ENCODE assay signal across 21 cellular contexts in genomic region chr4:4868506-4869379, GRCh38. TPM values are rescaled to one million over a fixed set of nuclear protein-coding genes. Genes with fewer than 3 reads are reported as not detected.
A peak's percentile ranks its signal among the peaks of the same experiment; 100 is the strongest.
DNase-seq lines count a peak whose midpoint lies in the region; ATAC-seq, FAIRE-seq and TF ChIP-seq lines count a peak whose summit lies in the region.
"Had no signal": no experiment of that assay in that cellular context is flagged by ENCODE, and none has a peak within 500 bp of the region (broad histone marks: within the 10 kb centered on the region; RNA-seq: fewer than 3 reads in every experiment).

No MANE protein-coding gene starts in this region.

- H3K23ac ChIP-seq in H1 (ENCODE audit: insufficient read length), result no peak overlapping the region

- no peak overlapping the region for H3K27ac Mint-ChIP-seq in natural killer cell
- H3K27ac Mint-ChIP-seq in natural killer cell treated with Interleukin-12 subunit alpha and Interleukin-12 subunit beta and Interleukin-15 and Interleukin-18, amount 100 ng/mL, for 72 hours, result no peak overlapping the region
- no peak overlapping the region for H3K27ac Mint-ChIP-seq in nephron progenitor cell
- H3K27ac Mint-ChIP-seq in type B pancreatic cell, result no peak overlapping the region
- H3K27ac Mint-ChIP-seq: CD4-positive, alpha-beta memory T cell had no signal

- TF ChIP-seq EP300 in H1 (IDR thresholded peaks at IDR 0.05; ENCODE audit: borderline replicate concordance in 1 of 2, low read depth in 2 of 2, low read length in 2 of 2) (no peak), suprapubic skin (IDR thresholded peaks at IDR 0.05) (no peak)

- H3K4me3 Mint-ChIP-seq in natural killer cell, result peak overlapping the region; percentile 52
- no peak overlapping the region for H3K4me3 Mint-ChIP-seq in natural killer cell treated with Interleukin-12 subunit alpha and Interleukin-12 subunit beta and Interleukin-15 and Interleukin-18, amount 100 ng/mL, for 72 hours
- H3K4me3 Mint-ChIP-seq in nephron progenitor cell, result peak overlapping the region; percentile 68
- H3K4me3 Mint-ChIP-seq in type B pancreatic cell, result peak overlapping the region; percentile 71
- H3K4me3 Mint-ChIP-seq: CD4-positive, alpha-beta memory T cell had no signal

- TF ChIP-seq POLR2A in H1 (IDR thresholded peaks at IDR 0.05; ENCODE audit: control extremely low read depth in 1 of 2, low read depth in 2 of 2, low read length in 2 of 2) (no peak), suprapubic skin (IDR thresholded peaks at IDR 0.05) (no peak)

- H3K27ac ChIP-seq in H1 (ENCODE audit: low read depth, low read length) (no peak overlapping the region), suprapubic skin (no peak overlapping the region), RWPE1 (no peak overlapping the region)

- TF ChIP-seq CTCF in natural killer cell (IDR thresholded peaks at IDR 0.05) (no peak), H1 (IDR thresholded peaks at IDR 0.05; ENCODE audit: control extremely low read depth in 1 of 3, insufficient read depth in 1 of 3, low read depth in 1 of 3, low read length in 3 of 3) (no peak), nephron progenitor cell (IDR thresholded peaks at IDR 0.05) (no peak), type B pancreatic cell (conservative IDR thresholded peaks at IDR 0.05) (no peak), suprapubic skin (IDR thresholded peaks at IDR 0.05) (no peak), RWPE1 (conservative IDR thresholded peaks at IDR 0.05; ENCODE audit: low read depth) (no peak)

- no peaks in the 10 kb centered on the region for H3K36me3 Mint-ChIP-seq in natural killer cell
- no peaks in the 10 kb centered on the region for H3K36me3 Mint-ChIP-seq in natural killer cell treated with Interleukin-12 subunit alpha and Interleukin-12 subunit beta and Interleukin-15 and Interleukin-18, amount 100 ng/mL, for 72 hours
- H3K36me3 Mint-ChIP-seq in nephron progenitor cell (ENCODE audit: low read depth), result peaks cover 10% of the 10 kb centered on the region
- peaks cover 7% of the 10 kb centered on the region for H3K36me3 Mint-ChIP-seq in type B pancreatic cell
- H3K36me3 Mint-ChIP-seq: CD4-positive, alpha-beta memory T cell had no signal

- H3K18ac ChIP-seq in H1 (ENCODE audit: extremely low read depth, low read length), result no peak overlapping the region

- H2AFZ ChIP-seq in H1 (ENCODE audit: low read length), result no peak overlapping the region

- ATAC-seq in natural killer cell, result no peak
- ATAC-seq in natural killer cell treated with Interleukin-12 subunit alpha and Interleukin-12 subunit beta and Interleukin-15 and Interleukin-18, amount 100 ng/mL, for 72 hours, result no peak

- H2AK5ac ChIP-seq in H1 (ENCODE audit: low read depth, low read length), result 0 out of 2 replicates have a peak overlapping the region, but pooled peaks have one; percentile 58

- no peak overlapping the region; a peak in 1 of 4 replicates for H3K4me2 ChIP-seq in H1 (ENCODE audit: insufficient read depth in 1 of 2, low read depth in 2 of 2, low read length in 2 of 2)

- no peak overlapping the region for H2BK12ac ChIP-seq in H1 (ENCODE audit: low read depth, low read length)

- no peaks in the 10 kb centered on the region for H3K79me2 ChIP-seq in H1 (ENCODE audit: control insufficient read depth in 1 of 2, insufficient read depth in 2 of 2, low read length in 2 of 2)

- CTCF ChIA-PET in H1 (lab: Charles Lee; ENCODE audit: partially characterized antibody) (interaction anchor here (1.2 to 1.6 kb wide), 5 partner anchors 8 to 193 kb away, joined by 3 to 4 read pairs (median 3); no protein-coding TSS in a partner anchor), RWPE1 (lab: Yijun Ruan, JAX) (no interaction called here)

- DNase-seq in natural killer cell (no peak), H1 (ENCODE audit: low read depth in 1 of 2, low spot score in 2 of 2) (no peak), nephron progenitor cell (no peak), type B pancreatic cell (ENCODE audit: extremely low spot score, unreplicated experiment) (no peak), NCI-H1694 treated with DMSO at 0.1 percent for 48 hours (lab: John Stamatoyannopoulos, UW) (no peak), suprapubic skin (ENCODE audit: low spot score in 2 of 2) (no peak), RWPE1 (ENCODE audit: low spot score) (no peak)
- DNase-seq in natural killer cell treated with Interleukin-12 subunit alpha and Interleukin-12 subunit beta and Interleukin-15 and Interleukin-18, amount 100 ng/mL, for 72 hours (ENCODE audit: low spot score), result no peak
- DNase-seq: ACHN; CD4-positive, alpha-beta memory T cell; DMS79 treated with DMSO at 0.1 percent for 48 hours; GF-D8; GOT3; MG63; NCI-H1092 treated with DMSO at 0.1 percent for 48 hours; NCI-H187 treated with DMSO at 0.1 percent for 48 hours; NCI-H2171 treated with DMSO at 0.1 percent for 48 hours; NCI-H510A; SHP77 treated with DMSO at 0.1 percent for 48 hours had no signal

- H4K91ac ChIP-seq in H1 (replicated peaks; ENCODE audit: insufficient read length, low read length), result no peak overlapping the region

- H4K8ac ChIP-seq in H1 (ENCODE audit: extremely low read depth, insufficient read depth, low read length), result no peak overlapping the region

- H2BK120ac ChIP-seq in H1 (replicated peaks; ENCODE audit: low read depth, low read length), result no peak overlapping the region

- H3K14ac ChIP-seq in H1 (ENCODE audit: insufficient read length), result no peak overlapping the region

- H4K20me1 ChIP-seq in H1 (replicated peaks in 1 of 2; ENCODE audit: control insufficient read depth in 1 of 2, insufficient read depth in 2 of 2, low read length in 2 of 2), result peaks cover 28 to 56% of the 10 kb centered on the region in 2 experiments

- peaks cover 68% of the 10 kb centered on the region in 2 donors for H3K27me3 Mint-ChIP-seq in natural killer cell (ENCODE audit: low read depth in 2 of 2)
- peaks cover 51 to 64% of the 10 kb centered on the region in 2 donors for H3K27me3 Mint-ChIP-seq in natural killer cell treated with Interleukin-12 subunit alpha and Interleukin-12 subunit beta and Interleukin-15 and Interleukin-18, amount 100 ng/mL, for 72 hours
- peaks cover 19% of the 10 kb centered on the region for H3K27me3 Mint-ChIP-seq in nephron progenitor cell (ENCODE audit: low read depth, poor library complexity)
- peaks cover 32% of the 10 kb centered on the region for H3K27me3 Mint-ChIP-seq in type B pancreatic cell

- H3K9me3 ChIP-seq in H1 (ENCODE audit: insufficient read depth in 2 of 2, low read depth in 1 of 2, low read length in 1 of 2), result no peaks in the 10 kb centered on the region
- no peaks in the 10 kb centered on the region for H3K9me3 ChIP-seq in suprapubic skin
- H3K9me3 ChIP-seq: MG63 had no signal

- H2BK20ac ChIP-seq in H1 (ENCODE audit: low read length), result no peak overlapping the region

- H3K9me3 Mint-ChIP-seq in natural killer cell (no peaks in the 10 kb centered on the region), nephron progenitor cell (no peaks in the 10 kb centered on the region), type B pancreatic cell (no peaks in the 10 kb centered on the region)
- H3K9me3 Mint-ChIP-seq in natural killer cell treated with Interleukin-12 subunit alpha and Interleukin-12 subunit beta and Interleukin-15 and Interleukin-18, amount 100 ng/mL, for 72 hours, result no peaks in the 10 kb centered on the region

- peaks cover 8% of the 10 kb centered on the region; the same call in 1 of the 2 replicates for H3K23me2 ChIP-seq in H1 (ENCODE audit: low read depth, low read length)

- H3K36me3 ChIP-seq in H1 (ENCODE audit: control insufficient read depth in 2 of 4, insufficient read depth in 4 of 4, low read length in 3 of 4) (no peaks in the 10 kb centered on the region; a peak in 1 of 8 replicates), suprapubic skin (no peaks in the 10 kb centered on the region)
- H3K36me3 ChIP-seq: MG63 had no signal

- intact Hi-C loops in natural killer cell (cut with micrococcal nuclease), result loop anchor here (2.0 kb wide), 1 partner anchor 14 kb away; no protein-coding TSS in a partner anchor

- no peak for FAIRE-seq in H1 (lab: Jason Lieb, UNC)
- FAIRE-seq: D721Med, RCC 7860 had no signal

- POLR2A ChIA-PET in H1 (lab: Charles Lee; ENCODE audit: partially characterized antibody) (no interaction called here), RWPE1 (lab: Yijun Ruan, JAX; ENCODE audit: low non-redundant PET) (no interaction called here)

- 0 out of 2 replicates have a peak overlapping the region, but pooled peaks have one; percentile 53 for H2BK15ac ChIP-seq in H1 (ENCODE audit: low read length)

- no peak overlapping the region for H3K56ac ChIP-seq in H1 (replicated peaks; ENCODE audit: insufficient read length, low read depth, low read length)

- H3K27me3 ChIP-seq in H1 (replicated peaks in 1 of 4; ENCODE audit: control insufficient read depth in 3 of 4, extremely low read depth in 1 of 4, insufficient read depth in 3 of 4, low read length in 3 of 4) (peaks cover 99 to 100% (median 100%) of the 10 kb centered on the region in 4 experiments), suprapubic skin (peaks cover 99% of the 10 kb centered on the region)
- H3K27me3 ChIP-seq: MG63 had no signal

- H3K4me1 Mint-ChIP-seq in natural killer cell, result peaks cover 25 to 35% of the 10 kb centered on the region in 2 donors
- H3K4me1 Mint-ChIP-seq in natural killer cell treated with Interleukin-12 subunit alpha and Interleukin-12 subunit beta and Interleukin-15 and Interleukin-18, amount 100 ng/mL, for 72 hours (ENCODE audit: low read depth in 2 of 2), result peaks cover 28 to 32% of the 10 kb centered on the region in 2 donors
- H3K4me1 Mint-ChIP-seq in nephron progenitor cell, result peaks cover 50% of the 10 kb centered on the region
- peaks cover 39% of the 10 kb centered on the region for H3K4me1 Mint-ChIP-seq in type B pancreatic cell (ENCODE audit: unreplicated experiment)

- WGBS in H1 (ENCODE audit: extremely low coverage in 1 of 2, insufficient coverage in 1 of 2, insufficient read length in 1 of 2, insufficient replicate concordance in 2 of 2, low coverage in 1 of 2, low lambda C conversion rate in 2 of 2, missing lambda C conversion rate in 1 of 2), 2 experiments, result 15% methylated on average over 25 of the region's 26 CpGs; no CpG with 5 or more reads in 1 of the 2 experiments
- WGBS in suprapubic skin, result 34% methylated on average over 26 of the region's 26 CpGs

- H3K4me3 ChIP-seq in H1 (ENCODE audit: extremely low read depth in 1 of 4, insufficient read depth in 2 of 4, low read depth in 3 of 4, low read length in 4 of 4) (no peak overlapping the region), suprapubic skin (no peak overlapping the region)
- H3K4me3 ChIP-seq: MG63 had no signal

- no peak for TF ChIP-seq RAD21 in H1 (IDR thresholded peaks at IDR 0.05 in 1 of 2, conservative IDR thresholded peaks at IDR 0.05 in 1 of 2; ENCODE audit: low read depth in 2 of 2, low read length in 2 of 2)

- H4K5ac ChIP-seq in H1 (ENCODE audit: insufficient read length, low read depth, low read length), result no peak overlapping the region

- no peak overlapping the region for H3K4ac ChIP-seq in H1 (replicated peaks; ENCODE audit: insufficient read length, low read depth, low read length)

- no peak overlapping the region for H3K9ac ChIP-seq in H1 (replicated peaks in 1 of 4; ENCODE audit: extremely low read depth in 1 of 4, low read depth in 3 of 4, low read length in 3 of 4)

- peaks cover 0 to 34% (median 21%) of the 10 kb centered on the region in 4 experiments; a peak in 6 of 7 replicates for H3K4me1 ChIP-seq in H1 (replicated peaks in 1 of 4; ENCODE audit: control insufficient read depth in 3 of 4, insufficient read depth in 4 of 4, low read length in 3 of 4)
- peaks cover 52% of the 10 kb centered on the region for H3K4me1 ChIP-seq in suprapubic skin

- H2BK5ac ChIP-seq in H1 (ENCODE audit: low read depth, low read length), result no peak overlapping the region

- no peaks in the 10 kb centered on the region for H3K79me1 ChIP-seq in H1 (ENCODE audit: low read depth, low read length)

RNA-seq across cellular contexts. Expression of gene MSX1, which starts 9.3 kb away (rescaled TPM):
- total RNA-seq in natural killer cell, result not detected
- total RNA-seq in natural killer cell treated with Interleukin-12 subunit alpha and Interleukin-12 subunit beta and Interleukin-15 and Interleukin-18, amount 100 ng/mL, for 72 hours, result under 1 TPM in 1 of 2 donors, not detected in 1; 0.24 TPM
- not detected in 2 replicates for total RNA-seq in H1 (2021; fragmentation: NEBNext Ultra II Directional; extraction: Animal tissue kit (Norgen Biotek cat#: 25700))
- polyA plus RNA-seq in H1 (2011; rRNA removed), result 0.47 and 0.75 TPM in 2 replicates
- 0.34 TPM for polyA plus RNA-seq in H1 (2011; cell fraction: cytosol; rRNA removed)
- polyA plus RNA-seq in H1 (2011; cell fraction: nucleus; rRNA removed), result 2.0 TPM
- 0.23 to 0.44 TPM (median 0.34 TPM) in 4 replicates for polyA plus RNA-seq in H1 (2012, experiment 1 of 2)
- 0.55 TPM for polyA plus RNA-seq in H1 (2012, experiment 2 of 2)
- 0.24 TPM for polyA plus RNA-seq in H1 (2013, experiment 1 of 2)
- polyA plus RNA-seq in H1 (2013, experiment 2 of 2), result 0.26 TPM
- not detected in 2 replicates for polyA minus RNA-seq in H1 (2011; rRNA and poly(A)+ RNA removed)
- not detected for polyA minus RNA-seq in H1 (2011; cell fraction: cytosol; rRNA and poly(A)+ RNA removed)
- 0.30 TPM for polyA minus RNA-seq in H1 (2011; cell fraction: nucleus; rRNA and poly(A)+ RNA removed)
- 7.4 and 67.3 TPM in 2 replicates for total RNA-seq in type B pancreatic cell (ENCODE audit: low replicate concordance)
- 1 to 10 TPM; 2.0 to 7.2 (median 4.9) TPM for total RNA-seq in suprapubic skin
- total RNA-seq: CD4-positive, alpha-beta memory T cell had no signal
- polyA plus RNA-seq: CD4-positive, alpha-beta memory T cell had no signal
